In the genomic region with DNA sequence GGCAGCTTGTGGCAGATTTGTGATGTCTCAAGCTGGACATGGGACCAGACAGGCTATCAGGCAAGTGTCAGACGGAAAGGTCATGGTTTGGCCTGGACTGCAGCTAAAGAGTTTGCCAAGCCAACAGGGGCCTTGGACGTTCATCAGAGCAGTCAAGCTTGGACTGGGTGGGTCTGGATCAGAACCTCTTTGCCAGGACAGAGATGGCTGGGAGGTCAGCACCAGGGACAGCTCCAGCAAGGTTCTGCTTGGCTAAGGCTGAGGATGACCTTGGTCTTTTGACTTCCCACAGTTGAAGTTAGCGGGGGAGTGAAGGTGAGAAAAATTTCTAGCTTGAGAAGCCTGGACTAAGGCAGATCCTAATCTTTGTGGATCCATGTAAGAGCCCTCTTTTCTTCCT, we compare ENCODE assay signal across 13 cellular contexts.
DNase-seq lines count a peak whose midpoint lies in the region; ATAC-seq and TF ChIP-seq lines count a peak whose summit lies in the region.
"Had no signal": no experiment of that assay in that cellular context is flagged by ENCODE, and none has a peak within 500 bp of the region (broad histone marks: within the 10 kb centered on the region; RNA-seq: fewer than 3 reads in every experiment).

No MANE protein-coding gene starts in this region.

- no peak overlapping the region for H3K27ac ChIP-seq in GM23338 (ENCODE audit: low read depth)
- H3K27ac ChIP-seq: right lobe of liver had no signal

- H3K9me3 Mint-ChIP-seq in GM23338 (no peaks in the 10 kb centered on the region), HFFc6 (peaks cover 56% of the 10 kb centered on the region)
- H3K9me3 Mint-ChIP-seq: stimulated activated memory B cell treated with anti-CD40 and anti-IgM and Interleukin-4, amounts not matched to agents 10 μg/mL and 1 μg/mL and 100 μg/mL, for 72 hours; T-cell had no signal

- H3K36me3 Mint-ChIP-seq in GM23338 (ENCODE audit: low read depth) = no peaks in the 10 kb centered on the region
- peaks cover 16% of the 10 kb centered on the region for H3K36me3 Mint-ChIP-seq in HFFc6 (ENCODE audit: low read depth)
- H3K36me3 Mint-ChIP-seq: stimulated activated memory B cell treated with anti-CD40 and anti-IgM and Interleukin-4, amounts not matched to agents 10 μg/mL and 1 μg/mL and 100 μg/mL, for 72 hours; T-cell had no signal

- no peak overlapping the region for H3K4me3 ChIP-seq in GM23338
- H3K4me3 ChIP-seq: right lobe of liver had no signal

- DNase-seq in AG20443 (ENCODE audit: low spot score) (peak; percentile 32), GM23338 (ENCODE audit: low spot score) (peak; percentile 70), iris pigment epithelial cell (ENCODE audit: low read depth) (peak; percentile 7), HFFc6 (no peak), NCI-H510A (lab: John Stamatoyannopoulos, UW) (no peak), inferior parietal cortex (ENCODE audit: extremely low spot score) (no peak), NCI-H1092 (lab: John Stamatoyannopoulos, UW) (no peak)
- DNase-seq in activated CD4-positive, alpha-beta T cell treated with anti-CD3 and anti-CD28 coated beads, Interleukin-2, amount 50 U/mL, for 48 hours = peak; percentile 7 to 16
- DNase-seq: glutamatergic neuron, right lobe of liver had no signal

- no peaks in the 10 kb centered on the region for H4K20me1 ChIP-seq in GM23338 (replicated peaks; ENCODE audit: insufficient read depth)

- no peaks in the 10 kb centered on the region for H3K79me2 ChIP-seq in GM23338 (replicated peaks; ENCODE audit: insufficient read depth)

- H3F3A ChIP-seq in GM23338 (replicated peaks; ENCODE audit: low read depth) = no peaks in the 10 kb centered on the region

- no peaks in the 10 kb centered on the region for H3K27me3 ChIP-seq in GM23338 (ENCODE audit: insufficient read depth)
- H3K27me3 ChIP-seq: right lobe of liver had no signal

- ATAC-seq in GM23338 = peak; percentile 90
- ATAC-seq: activated T-cell treated with anti-CD3 and anti-CD28 coated beads, Interleukin-2, amount 50 U/mL, for 72 hours; stimulated activated memory B cell treated with anti-CD40 and anti-IgM and Interleukin-4, amounts not matched to agents 10 μg/mL and 1 μg/mL and 100 μg/mL, for 72 hours; T-cell had no signal

- peaks cover 6% of the 10 kb centered on the region; the same call in 1 of the 2 replicates for H3K9me2 ChIP-seq in GM23338 (ENCODE audit: insufficient read depth)

- H3K4me3 Mint-ChIP-seq in GM23338 (no peak overlapping the region), HFFc6 (no peak overlapping the region)
- H3K4me3 Mint-ChIP-seq: activated T-cell treated with anti-CD3 and anti-CD28 coated beads, Interleukin-2, amount 50 U/mL, for 72 hours; stimulated activated memory B cell treated with anti-CD40 and anti-IgM and Interleukin-4, amounts not matched to agents 10 μg/mL and 1 μg/mL and 100 μg/mL, for 72 hours; T-cell had no signal

- H3K4me1 ChIP-seq in GM23338 (ENCODE audit: insufficient read depth) = no peaks in the 10 kb centered on the region
- H3K4me1 ChIP-seq: right lobe of liver had no signal

- H3K27ac Mint-ChIP-seq in GM23338 (no peak overlapping the region), HFFc6 (no peak overlapping the region)
- H3K27ac Mint-ChIP-seq: activated T-cell treated with anti-CD3 and anti-CD28 coated beads, Interleukin-2, amount 50 U/mL, for 72 hours; stimulated activated memory B cell treated with anti-CD40 and anti-IgM and Interleukin-4, amounts not matched to agents 10 μg/mL and 1 μg/mL and 100 μg/mL, for 72 hours; T-cell had no signal

- H3K4me2 ChIP-seq in GM23338 = no peak overlapping the region

- H3K4me1 Mint-ChIP-seq in GM23338 = peaks cover 10% of the 10 kb centered on the region; the same call in 2 of the 3 replicates
- H3K4me1 Mint-ChIP-seq in HFFc6 (ENCODE audit: low read depth) = no peaks in the 10 kb centered on the region
- H3K4me1 Mint-ChIP-seq: stimulated activated memory B cell treated with anti-CD40 and anti-IgM and Interleukin-4, amounts not matched to agents 10 μg/mL and 1 μg/mL and 100 μg/mL, for 72 hours; T-cell had no signal

- H3K27me3 Mint-ChIP-seq in GM23338 (ENCODE audit: insufficient read depth, low read depth, poor library complexity) = no peaks in the 10 kb centered on the region
- no peaks in the 10 kb centered on the region; the same call in none of the 2 replicates for H3K27me3 Mint-ChIP-seq in HFFc6 (ENCODE audit: insufficient read depth)

- TF ChIP-seq CTCF in GM23338 (conservative IDR thresholded peaks at IDR 0.05; ENCODE audit: low read depth in 2 of 2) (no peak), HFFc6 (IDR thresholded peaks at IDR 0.05) (no peak)

- H2AFZ ChIP-seq in GM23338 = no peak overlapping the region

- no peaks in the 10 kb centered on the region for H3K36me3 ChIP-seq in GM23338 (ENCODE audit: insufficient read depth)
- H3K36me3 ChIP-seq: right lobe of liver had no signal

TF ChIP-seq in GM23338, 12 proteins besides CTCF, POLR2A, EP300 and RAD21:
- no peak for TF ChIP-seq EZH2 (IDR thresholded peaks at IDR 0.05; ENCODE audit: low read depth, unreplicated experiment)
- TF ChIP-seq, protein P1, sequence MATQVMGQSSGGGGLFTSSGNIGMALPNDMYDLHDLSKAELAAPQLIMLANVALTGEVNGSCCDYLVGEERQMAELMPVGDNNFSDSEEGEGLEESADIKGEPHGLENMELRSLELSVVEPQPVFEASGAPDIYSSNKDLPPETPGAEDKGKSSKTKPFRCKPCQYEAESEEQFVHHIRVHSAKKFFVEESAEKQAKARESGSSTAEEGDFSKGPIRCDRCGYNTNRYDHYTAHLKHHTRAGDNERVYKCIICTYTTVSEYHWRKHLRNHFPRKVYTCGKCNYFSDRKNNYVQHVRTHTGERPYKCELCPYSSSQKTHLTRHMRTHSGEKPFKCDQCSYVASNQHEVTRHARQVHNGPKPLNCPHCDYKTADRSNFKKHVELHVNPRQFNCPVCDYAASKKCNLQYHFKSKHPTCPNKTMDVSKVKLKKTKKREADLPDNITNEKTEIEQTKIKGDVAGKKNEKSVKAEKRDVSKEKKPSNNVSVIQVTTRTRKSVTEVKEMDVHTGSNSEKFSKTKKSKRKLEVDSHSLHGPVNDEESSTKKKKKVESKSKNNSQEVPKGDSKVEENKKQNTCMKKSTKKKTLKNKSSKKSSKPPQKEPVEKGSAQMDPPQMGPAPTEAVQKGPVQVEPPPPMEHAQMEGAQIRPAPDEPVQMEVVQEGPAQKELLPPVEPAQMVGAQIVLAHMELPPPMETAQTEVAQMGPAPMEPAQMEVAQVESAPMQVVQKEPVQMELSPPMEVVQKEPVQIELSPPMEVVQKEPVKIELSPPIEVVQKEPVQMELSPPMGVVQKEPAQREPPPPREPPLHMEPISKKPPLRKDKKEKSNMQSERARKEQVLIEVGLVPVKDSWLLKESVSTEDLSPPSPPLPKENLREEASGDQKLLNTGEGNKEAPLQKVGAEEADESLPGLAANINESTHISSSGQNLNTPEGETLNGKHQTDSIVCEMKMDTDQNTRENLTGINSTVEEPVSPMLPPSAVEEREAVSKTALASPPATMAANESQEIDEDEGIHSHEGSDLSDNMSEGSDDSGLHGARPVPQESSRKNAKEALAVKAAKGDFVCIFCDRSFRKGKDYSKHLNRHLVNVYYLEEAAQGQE (IDR thresholded peaks at IDR 0.05; ENCODE audit: unreplicated experiment) = peak; percentile 89
- TF ChIP-seq POLR2AphosphoS5 (IDR thresholded peaks at IDR 0.05; ENCODE audit: low read depth) = no peak
- no peak for TF ChIP-seq STAT1 (IDR thresholded peaks at IDR 0.05; ENCODE audit: unreplicated experiment)

Comparison
In these comparisons a context has a peak if more than half of its experiments do, and no peak if none do; other contexts are left out.
1. DNase-seq: peak in AG20443 (single experiment), GM23338 (single experiment), activated CD4-positive, alpha-beta T cell treated with anti-CD3 and anti-CD28 coated beads, Interleukin-2, amount 50 U/mL, for 48 hours (2 of 2) and iris pigment epithelial cell (single experiment); none in HFFc6 (single experiment), NCI-H510A (single experiment), inferior parietal cortex (single experiment) and NCI-H1092 (single experiment).